Comparison of ENCODE assay signal across 26 cellular contexts in the genomic region with DNA sequence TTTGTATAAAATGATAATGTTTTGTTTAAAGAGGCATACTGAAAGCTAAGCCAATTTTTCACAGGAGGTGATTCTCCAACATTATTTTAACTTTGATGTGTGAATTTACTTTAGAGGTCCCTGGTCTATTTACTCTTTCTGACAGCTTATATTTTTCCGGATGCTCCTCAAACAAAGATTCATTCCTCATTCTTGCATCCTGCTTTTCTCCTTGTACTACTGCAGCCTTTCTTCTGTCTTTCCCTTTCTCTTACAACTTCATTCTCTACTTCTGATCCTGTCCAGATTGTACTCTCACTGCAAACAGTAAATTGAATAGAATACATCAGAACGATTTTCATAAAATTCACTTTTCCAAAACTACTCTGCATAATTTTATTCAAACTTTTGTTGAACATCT. TPM values are rescaled to one million over a fixed set of nuclear protein-coding genes. Genes with fewer than 3 reads are reported as not detected.
DNase-seq lines count a peak whose midpoint lies in the region; ATAC-seq and TF ChIP-seq lines count a peak whose summit lies in the region.
"Had no signal": no experiment of that assay in that cellular context is flagged by ENCODE, and none has a peak within 500 bp of the region (broad histone marks: within the 10 kb centered on the region; RNA-seq: fewer than 3 reads in every experiment).

No MANE protein-coding gene starts in this region.

- DNase-seq in MCF 10A (ENCODE audit: unreplicated experiment): no peak
- DNase-seq in breast epithelium (ENCODE audit: low spot score in 2 of 2): no peak
- no peak for DNase-seq in chondrocyte (ENCODE audit: low spot score)
- DNase-seq in epidermal melanocyte (ENCODE audit: insufficient read length, low spot score): no peak
- no peak for DNase-seq in EL
- DNase-seq: activated T-cell treated with anti-CD3 and anti-CD28 coated beads, Interleukin-2, amount 50 U/mL, for 1 hour; BE2C; DMS79 treated with DMSO at 0.1 percent for 48 hours; foreskin fibroblast; HCEC 1CT; heart right ventricle; left cardiac atrium; MV-4-11; NCI-H146; NCI-H446; NCI-H82; stimulated activated CD4-positive, alpha-beta T cell treated with anti-CD3 and anti-CD28 coated beads, Interleukin-4, amount 100 ng/mL, for 4 hours; T-helper 2 cell had no signal

- TF ChIP-seq POLR2A in breast epithelium (IDR thresholded peaks at IDR 0.05): no peak

- no peaks in the 10 kb centered on the region for H3K9me3 ChIP-seq in breast epithelium
- no peaks in the 10 kb centered on the region for H3K9me3 ChIP-seq in muscle layer of duodenum (ENCODE audit: control insufficient read depth in 1 of 2, low read length in 2 of 2)
- H3K9me3 ChIP-seq: BE2C, heart right ventricle, prostate gland, suprapubic skin had no signal

- peaks cover 49% of the 10 kb centered on the region for H3K4me1 Mint-ChIP-seq in MCF 10A (ENCODE audit: insufficient read depth, unreplicated experiment)
- H3K4me1 Mint-ChIP-seq in chondrocyte (ENCODE audit: low read depth): peaks cover 80% of the 10 kb centered on the region

- CTCF ChIA-PET in MCF 10A (lab: Yijun Ruan, JAX): interaction anchor here (0.6 to 9.6 kb wide), 3 partner anchors 8 to 811 kb away, joined by 3 to 308 read pairs (median 4); no protein-coding TSS in a partner anchor

- H3K4me3 Mint-ChIP-seq in MCF 10A (ENCODE audit: unreplicated experiment) (peak overlapping the region; percentile 15), chondrocyte (ENCODE audit: unreplicated experiment) (no peak overlapping the region)
- H3K4me3 Mint-ChIP-seq: stimulated activated memory B cell treated with anti-CD40 and anti-IgM and Interleukin-4, amounts not matched to agents 10 μg/mL and 1 μg/mL and 100 μg/mL, for 72 hours had no signal

- intact Hi-C loops in MCF 10A (cut with micrococcal nuclease) (no loop called here), breast epithelium (cut with DNase I; ENCODE audit: low total_unique reads) (no loop called here)

- POLR2A ChIA-PET in MCF 10A (lab: Yijun Ruan, JAX): interaction anchor here (0.6 to 15.3 kb wide), 7 partner anchors 8 to 152 kb away, joined by 3 to 270 read pairs (median 3); no protein-coding TSS in a partner anchor

- H3K9me3 Mint-ChIP-seq in MCF 10A (ENCODE audit: unreplicated experiment): no peaks in the 10 kb centered on the region
- H3K9me3 Mint-ChIP-seq in chondrocyte (ENCODE audit: low read depth): no peaks in the 10 kb centered on the region
- H3K9me3 Mint-ChIP-seq: stimulated activated memory B cell treated with anti-CD40 and anti-IgM and Interleukin-4, amounts not matched to agents 10 μg/mL and 1 μg/mL and 100 μg/mL, for 72 hours had no signal

- TF ChIP-seq CTCF in MCF 10A (IDR thresholded peaks at IDR 0.05; ENCODE audit: unreplicated experiment): no peak
- no peak for TF ChIP-seq CTCF in breast epithelium (IDR thresholded peaks at IDR 0.05)
- TF ChIP-seq CTCF in chondrocyte (IDR thresholded peaks at IDR 0.05): no peak

- no TSS peak for BruUV-seq in MCF 10A (replicated peaks; lab: Mats Ljungman, UMichigan)

- H3K36me3 Mint-ChIP-seq in MCF 10A (ENCODE audit: insufficient read depth, unreplicated experiment) (no peaks in the 10 kb centered on the region), chondrocyte (ENCODE audit: low read depth) (no peaks in the 10 kb centered on the region)

- H3K36me3 ChIP-seq in breast epithelium: no peaks in the 10 kb centered on the region
- H3K36me3 ChIP-seq in muscle layer of duodenum (ENCODE audit: control insufficient read depth in 1 of 2, insufficient read depth in 2 of 2, low read length in 2 of 2): peaks cover 0 to 3% of the 10 kb centered on the region in 2 donors
- H3K36me3 ChIP-seq: BE2C, heart right ventricle, prostate gland, suprapubic skin had no signal

- ATAC-seq in GM18519 (IDR thresholded peaks at IDR 0.05; ENCODE audit: low FRiP score, unreplicated experiment) (no peak), HG03108 (IDR thresholded peaks at IDR 0.05; ENCODE audit: unreplicated experiment) (no peak)
- ATAC-seq: heart right ventricle; left cardiac atrium; SK-N-SH treated with all-trans-retinoic acid at 6 μM for 48 hours; stimulated activated memory B cell treated with anti-CD40 and anti-IgM and Interleukin-4, amounts not matched to agents 10 μg/mL and 1 μg/mL and 100 μg/mL, for 72 hours had no signal

- H3K4me3 ChIP-seq in breast epithelium (no peak overlapping the region), muscle layer of duodenum (ENCODE audit: low read depth in 1 of 2, low read length in 2 of 2) (no peak overlapping the region)
- H3K4me3 ChIP-seq: heart right ventricle, prostate gland, suprapubic skin had no signal

- H3K27me3 ChIP-seq in breast epithelium (no peaks in the 10 kb centered on the region), muscle layer of duodenum (ENCODE audit: low read depth, low read length) (no peaks in the 10 kb centered on the region)
- H3K27me3 ChIP-seq: BE2C, heart right ventricle, suprapubic skin had no signal

- H3K4me1 ChIP-seq in breast epithelium: peaks cover 0 to 20% of the 10 kb centered on the region in 2 donors
- H3K4me1 ChIP-seq in muscle layer of duodenum (ENCODE audit: control insufficient read depth in 1 of 2, insufficient read depth in 2 of 2, low read length in 2 of 2): peaks cover 22 to 59% of the 10 kb centered on the region in 2 donors

- H3K27ac ChIP-seq in breast epithelium (no peak overlapping the region), muscle layer of duodenum (ENCODE audit: low read length) (peak overlapping the region; percentile 54)
- H3K27ac ChIP-seq: suprapubic skin had no signal

- H3K27me3 Mint-ChIP-seq in MCF 10A (ENCODE audit: insufficient read depth, unreplicated experiment): no peaks in the 10 kb centered on the region
- H3K27me3 Mint-ChIP-seq in chondrocyte (ENCODE audit: low read depth): no peaks in the 10 kb centered on the region
- H3K27me3 Mint-ChIP-seq: stimulated activated memory B cell treated with anti-CD40 and anti-IgM and Interleukin-4, amounts not matched to agents 10 μg/mL and 1 μg/mL and 100 μg/mL, for 72 hours had no signal

- H3K27ac Mint-ChIP-seq in MCF 10A (ENCODE audit: low read depth, unreplicated experiment) (peak overlapping the region; percentile 37), chondrocyte (ENCODE audit: unreplicated experiment) (peak overlapping the region; percentile 37)
- H3K27ac Mint-ChIP-seq: stimulated activated memory B cell treated with anti-CD40 and anti-IgM and Interleukin-4, amounts not matched to agents 10 μg/mL and 1 μg/mL and 100 μg/mL, for 72 hours had no signal

RNA-seq across cellular contexts. Expression of gene NPTN, which starts 5.1 kb away (rescaled TPM):
- 71.0 and 78.9 TPM in 2 replicates for total RNA-seq in MCF 10A (2022)
- total RNA-seq in breast epithelium: 100 to 1,000 TPM in 2 of 3 donors, 10 to 100 TPM in 1; 82.1 to 107 (median 104) TPM
- 232 to 256 TPM (median 252 TPM) in 3 replicates for total RNA-seq in chondrocyte

RNA-seq across cellular contexts. Expression of gene CD276, which starts 56.1 kb away (rescaled TPM):
- total RNA-seq in MCF 10A (2022) (52.8 and 57.7 TPM in 2 replicates), breast epithelium (100 to 1,000 TPM in 1 of 3 donors, 10 to 100 TPM in 2; 20.9 to 119 (median 73.7) TPM), chondrocyte (157 to 196 TPM (median 192 TPM) in 3 replicates)
- total RNA-seq: OCI-LY7 had no signal
